Comparison of ENCODE assay signal across 22 cellular contexts in the genomic region with DNA sequence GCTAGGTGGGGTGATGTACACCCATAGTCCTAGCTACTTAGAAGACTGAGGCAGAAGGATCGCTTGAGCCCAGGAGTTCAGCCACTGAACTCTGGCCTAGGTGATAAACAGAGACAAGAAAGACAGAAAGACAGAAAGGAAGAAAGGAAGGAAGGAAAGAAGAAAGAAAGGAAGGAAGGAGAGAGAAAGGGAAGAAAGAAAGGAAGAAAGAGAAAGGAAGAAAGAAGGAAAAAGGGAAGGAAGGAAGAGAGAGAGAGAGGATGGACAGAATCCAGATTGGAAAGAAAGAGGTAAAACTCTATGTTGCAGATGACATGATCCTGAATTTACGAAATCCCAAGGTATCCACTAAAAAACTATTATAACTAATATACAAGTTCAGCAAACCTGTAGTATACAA.
"Had no signal": no experiment of that assay in that cellular context is flagged by ENCODE, and none has a peak within 500 bp of the region (broad histone marks: within the 10 kb centered on the region; RNA-seq: fewer than 3 reads in every experiment).

No MANE protein-coding gene starts in this region.

- H3K27ac ChIP-seq: RWPE1, SJCRH30 had no signal

- ATAC-seq: activated CD4-positive, CD25-positive, alpha-beta regulatory T cell treated with anti-CD3 and anti-CD28 coated beads, Interleukin-2, amount 50 U/mL, for 24 hours; activated CD8-positive, alpha-beta T cell treated with anti-CD3 and anti-CD28 coated beads, Interleukin-2, amount 10 ng/mL, durations not matched to agents 7 days and 5 days; activated naive CD4-positive, alpha-beta T cell treated with anti-CD3 and anti-CD28 coated beads, Interleukin-2, amount 50 U/mL, for 72 hours; Panc1 had no signal

- H3K4me2 ChIP-seq: SK-N-SH had no signal

- H3K9me3 Mint-ChIP-seq: activated naive CD4-positive, alpha-beta T cell treated with anti-CD3 and anti-CD28 coated beads, Interleukin-2, amount 50 U/mL, for 72 hours had no signal

- H3K4me3 ChIP-seq: SJCRH30 had no signal

- H3K27me3 ChIP-seq: SJCRH30 had no signal

- H3K4me3 Mint-ChIP-seq: activated CD8-positive, alpha-beta T cell treated with anti-CD3 and anti-CD28 coated beads, Interleukin-2, amount 10 ng/mL, durations not matched to agents 7 days and 5 days had no signal

- H3K9me2 ChIP-seq: SK-N-SH had no signal

- H3K9me3 ChIP-seq: SJCRH30, SK-N-SH had no signal

- H3K4me1 ChIP-seq: SJCRH30 had no signal

- H3K27ac Mint-ChIP-seq: activated CD8-positive, alpha-beta T cell treated with anti-CD3 and anti-CD28 coated beads, Interleukin-2, amount 10 ng/mL, durations not matched to agents 7 days and 5 days had no signal

- H3K9ac ChIP-seq: SK-N-SH had no signal

- DNase-seq: activated CD4-positive, alpha-beta T cell treated with anti-CD3 and anti-CD28 coated beads for 4 hours; activated CD8-positive, alpha-beta memory T cell treated with anti-CD3 and anti-CD28 coated beads, Interleukin-2, amount 50 U/mL, for 48 hours; activated CD8-positive, alpha-beta T cell treated with anti-CD3 and anti-CD28 coated beads, Interleukin-2, amount 10 ng/mL, durations not matched to agents 7 days and 5 days; activated effector memory CD4-positive, alpha-beta T cell treated with anti-CD3 and anti-CD28 coated beads, Interleukin-2, amount 50 U/mL, for 16 hours; activated naive CD4-positive, alpha-beta T cell treated with Interleukin-2 at 50 U/mL for 16 hours; activated T-cell treated with anti-CD3 and anti-CD28 coated beads, Interleukin-2, amount 50 U/mL, for 1 hour; caudate nucleus; Karpas-422; NCI-H1048; NCI-H146; NCI-H187 treated with DMSO at 0.1 percent for 48 hours; NCI-H345; NCI-H510A; NCI-H526 treated with DMSO at 0.1 percent for 48 hours; NCI-H82; Right ventricle myocardium superior; SJCRH30; SK-N-SH had no signal
